ENCODE assay signal across 23 cellular contexts in genomic region chr17:62057696-62058095, GRCh38. TPM values are rescaled to one million over a fixed set of nuclear protein-coding genes. Genes with fewer than 3 reads are reported as not detected.
A peak's percentile ranks its signal among the peaks of the same experiment; 100 is the strongest.
DNase-seq lines count a peak whose midpoint lies in the region; ATAC-seq, FAIRE-seq and TF ChIP-seq lines count a peak whose summit lies in the region.
"Had no signal": no experiment of that assay in that cellular context is flagged by ENCODE, and none has a peak within 500 bp of the region (broad histone marks: within the 10 kb centered on the region; RNA-seq: fewer than 3 reads in every experiment).

No MANE protein-coding gene starts in this region.

- no peak overlapping the region for H3K27ac Mint-ChIP-seq in GM23338
- H3K27ac Mint-ChIP-seq in T-helper 17 cell = peak overlapping the region; percentile 24
- H3K27ac Mint-ChIP-seq: activated naive CD8-positive, alpha-beta T cell treated with anti-CD3 and anti-CD28 coated beads, Interleukin-2, amount 10 ng/mL, durations not matched to agents 7 days and 5 days; stimulated activated memory B cell treated with anti-CD40 and anti-IgM and Interleukin-4, amounts not matched to agents 10 μg/mL and 1 μg/mL and 100 μg/mL, for 72 hours had no signal

- no peaks in the 10 kb centered on the region for H3K27me3 Mint-ChIP-seq in GM23338 (ENCODE audit: insufficient read depth, low read depth, poor library complexity)
- H3K27me3 Mint-ChIP-seq in T-helper 17 cell = no peaks in the 10 kb centered on the region
- H3K27me3 Mint-ChIP-seq: activated naive CD8-positive, alpha-beta T cell treated with anti-CD3 and anti-CD28 coated beads, Interleukin-2, amount 10 ng/mL, durations not matched to agents 7 days and 5 days; stimulated activated memory B cell treated with anti-CD40 and anti-IgM and Interleukin-4, amounts not matched to agents 10 μg/mL and 1 μg/mL and 100 μg/mL, for 72 hours had no signal

- H3K36me3 ChIP-seq in GM23338 (ENCODE audit: insufficient read depth) (peaks cover 13% of the 10 kb centered on the region; the same call in 1 of the 2 replicates), fibroblast of lung (ENCODE audit: control insufficient read depth, insufficient read depth, low read length) (no peaks in the 10 kb centered on the region), psoas muscle (ENCODE audit: insufficient read depth in 1 of 2, low read depth in 1 of 2) (peaks cover 0 to 42% of the 10 kb centered on the region in 2 donors), H7 (replicated peaks; ENCODE audit: control insufficient read depth, insufficient read depth, low read length) (peaks cover 6% of the 10 kb centered on the region)
- H3K36me3 ChIP-seq: ovary had no signal

- no peak overlapping the region for H3K4me3 Mint-ChIP-seq in GM23338
- H3K4me3 Mint-ChIP-seq in T-helper 17 cell = no peak overlapping the region
- H3K4me3 Mint-ChIP-seq: activated naive CD8-positive, alpha-beta T cell treated with anti-CD3 and anti-CD28 coated beads, Interleukin-2, amount 10 ng/mL, durations not matched to agents 7 days and 5 days; stimulated activated memory B cell treated with anti-CD40 and anti-IgM and Interleukin-4, amounts not matched to agents 10 μg/mL and 1 μg/mL and 100 μg/mL, for 72 hours had no signal

- 17 to 30% (median 22%) methylated on average over 1 of the region's 1 CpG for WGBS in psoas muscle, 3 donors

- no peak overlapping the region for H3K9ac ChIP-seq in fibroblast of lung (ENCODE audit: insufficient read depth, low read length)

- H3K4me2 ChIP-seq in GM23338 = no peak overlapping the region
- H3K4me2 ChIP-seq in fibroblast of lung (ENCODE audit: extremely low read depth, insufficient read depth, low read length) = peak overlapping the region; percentile 15

- no peaks in the 10 kb centered on the region for H3K9me2 ChIP-seq in GM23338 (ENCODE audit: insufficient read depth)

- no peak for DNase-seq in GM23338 (ENCODE audit: low spot score)
- DNase-seq in T-helper 17 cell = no peak
- peak in 1 of 2 donors; percentile 8 for DNase-seq in fibroblast of lung (ENCODE audit: low read depth in 2 of 2)
- no peak for DNase-seq in psoas muscle
- DNase-seq in urothelium cell line (ENCODE audit: low spot score) = no peak
- DNase-seq in H7 = no peak
- DNase-seq: activated CD4-positive, alpha-beta T cell treated with anti-CD3 and anti-CD28 coated beads for 1 hour; activated naive CD8-positive, alpha-beta T cell treated with anti-CD3 and anti-CD28 coated beads, Interleukin-2, amount 10 ng/mL, durations not matched to agents 7 days and 5 days; activated T-cell treated with anti-CD3 and anti-CD28 coated beads, Interleukin-2, amount 50 U/mL, for 72 hours; GF-D8; Kasumi-1; lower lobe of right lung; NCI-H1092 treated with DMSO at 0.1 percent for 48 hours; NCI-H2029 treated with DMSO at 0.1 percent for 48 hours; ovary; right lobe of liver had no signal

- H3K79me2 ChIP-seq in GM23338 (replicated peaks; ENCODE audit: insufficient read depth) = peaks cover 100% of the 10 kb centered on the region
- H3K79me2 ChIP-seq in fibroblast of lung (ENCODE audit: control insufficient read depth, insufficient read depth, low read length) = peaks cover 87% of the 10 kb centered on the region

- H4K20me1 ChIP-seq in GM23338 (replicated peaks; ENCODE audit: insufficient read depth) (peaks cover 46% of the 10 kb centered on the region), fibroblast of lung (ENCODE audit: control insufficient read depth, extremely low read depth, insufficient read depth, low read length) (peaks cover 6% of the 10 kb centered on the region)

- no peak for FAIRE-seq in urothelium cell line (lab: Jason Lieb, UNC)
- FAIRE-seq: keratinocyte had no signal

- no peak overlapping the region for H2AFZ ChIP-seq in GM23338
- H2AFZ ChIP-seq in fibroblast of lung (ENCODE audit: low read length) = no peak overlapping the region

- ATAC-seq in GM23338 (no peak), T-helper 17 cell (no peak), psoas muscle (peak in 2 of 4 donors; percentile 38 to 68), HG02885 (IDR thresholded peaks at IDR 0.05; ENCODE audit: poor library complexity, unreplicated experiment) (no peak), GM18861 (IDR thresholded peaks at IDR 0.05; ENCODE audit: unreplicated experiment) (no peak)
- ATAC-seq: activated T-cell treated with anti-CD3 and anti-CD28 coated beads, Interleukin-2, amount 50 U/mL, for 72 hours; gastroesophageal sphincter; lower lobe of right lung; right lobe of liver; stimulated activated memory B cell treated with anti-CD40 and anti-IgM and Interleukin-4, amounts not matched to agents 10 μg/mL and 1 μg/mL and 100 μg/mL, for 72 hours had no signal

- peaks cover 32% of the 10 kb centered on the region for H3K36me3 Mint-ChIP-seq in GM23338 (ENCODE audit: low read depth)
- peaks cover 2% of the 10 kb centered on the region for H3K36me3 Mint-ChIP-seq in T-helper 17 cell (ENCODE audit: low read depth)

- H3K9me3 ChIP-seq in T-helper 17 cell (ENCODE audit: control insufficient read depth, low read length, poor library complexity, severe bottlenecking) (no peaks in the 10 kb centered on the region), fibroblast of lung (ENCODE audit: control insufficient read depth, insufficient read depth, low read depth, low read length) (no peaks in the 10 kb centered on the region), psoas muscle (no peaks in the 10 kb centered on the region)
- H3K9me3 ChIP-seq: gastroesophageal sphincter, lower lobe of right lung, ovary, right lobe of liver, tibial nerve had no signal

- intact Hi-C loops in psoas muscle (cut with DNase I) = loop anchor here in 1 of 2 donors (10.0 kb wide), 1 partner anchor 53 kb away; no protein-coding TSS in a partner anchor

- H3K9me3 Mint-ChIP-seq in GM23338 = no peaks in the 10 kb centered on the region
- H3K9me3 Mint-ChIP-seq: activated naive CD8-positive, alpha-beta T cell treated with anti-CD3 and anti-CD28 coated beads, Interleukin-2, amount 10 ng/mL, durations not matched to agents 7 days and 5 days; activated T-cell treated with anti-CD3 and anti-CD28 coated beads, Interleukin-2, amount 50 U/mL, for 72 hours; stimulated activated memory B cell treated with anti-CD40 and anti-IgM and Interleukin-4, amounts not matched to agents 10 μg/mL and 1 μg/mL and 100 μg/mL, for 72 hours had no signal

- H3K4me3 ChIP-seq in GM23338 (no peak overlapping the region), fibroblast of lung (replicated peaks in 1 of 4; ENCODE audit: control extremely low read depth in 1 of 4, insufficient read depth in 1 of 4, low read depth in 3 of 4, low read length in 4 of 4) (no peak overlapping the region), psoas muscle (peak overlapping the region; percentile 26), H7 (ENCODE audit: insufficient read depth, low read depth, low read length) (no peak overlapping the region)
- H3K4me3 ChIP-seq: gastroesophageal sphincter, lower lobe of right lung, ovary, right lobe of liver, tibial nerve had no signal

- H3K27ac ChIP-seq in GM23338 (ENCODE audit: low read depth) = peak overlapping the region; percentile 2; the same call in 1 of the 2 replicates
- H3K27ac ChIP-seq in fibroblast of lung (ENCODE audit: insufficient read depth, low read length) = no peak overlapping the region
- H3K27ac ChIP-seq in psoas muscle = peak overlapping the region; percentile 56
- H3K27ac ChIP-seq: epithelial cell of prostate, lower lobe of right lung, ovary, right lobe of liver, tibial nerve had no signal

- H3K4me1 ChIP-seq in GM23338 (ENCODE audit: insufficient read depth) = peaks cover 9% of the 10 kb centered on the region
- H3K4me1 ChIP-seq in fibroblast of lung (ENCODE audit: control insufficient read depth, extremely low read depth, insufficient read depth, low read length) = peaks cover 5% of the 10 kb centered on the region
- H3K4me1 ChIP-seq in psoas muscle = peaks cover 66% of the 10 kb centered on the region

- no peaks in the 10 kb centered on the region for H3F3A ChIP-seq in GM23338 (replicated peaks; ENCODE audit: low read depth)

- no peak for TF ChIP-seq CTCF in GM23338 (conservative IDR thresholded peaks at IDR 0.05; ENCODE audit: low read depth in 2 of 2)
- TF ChIP-seq CTCF in fibroblast of lung (conservative IDR thresholded peaks at IDR 0.05 in 1 of 2, IDR thresholded peaks at IDR 0.05 in 1 of 2; ENCODE audit: low read depth in 1 of 2, low read length in 2 of 2) = no peak
- no peak for TF ChIP-seq CTCF in psoas muscle (IDR thresholded peaks at IDR 0.05)

- H3K4me1 Mint-ChIP-seq in GM23338 = peaks cover 26% of the 10 kb centered on the region
- H3K4me1 Mint-ChIP-seq in T-helper 17 cell = peaks cover 38% of the 10 kb centered on the region

- H3K27me3 ChIP-seq in GM23338 (ENCODE audit: insufficient read depth) (no peaks in the 10 kb centered on the region), fibroblast of lung (ENCODE audit: control insufficient read depth, insufficient read depth, low read length) (no peaks in the 10 kb centered on the region), psoas muscle (ENCODE audit: insufficient read depth in 3 of 3, low read length in 2 of 3) (no peaks in the 10 kb centered on the region), H7 (ENCODE audit: control insufficient read depth, insufficient read depth, low read length) (no peaks in the 10 kb centered on the region)
- H3K27me3 ChIP-seq: gastroesophageal sphincter, ovary, right lobe of liver, tibial nerve had no signal

TF ChIP-seq in GM23338, 12 proteins besides CTCF, POLR2A, EP300 and RAD21 (continues in another document):
- TF ChIP-seq ETS1 (IDR thresholded peaks at IDR 0.05) = no peak
- no peak for TF ChIP-seq EZH2phosphoT487 (IDR thresholded peaks at IDR 0.05; ENCODE audit: unreplicated experiment)
- no peak for TF ChIP-seq CREB1 (CRISPR knock-in tag; IDR thresholded peaks at IDR 0.05; ENCODE audit: low read depth)
- no peak for TF ChIP-seq EZH2 (IDR thresholded peaks at IDR 0.05; ENCODE audit: low read depth, unreplicated experiment)
- no peak for TF ChIP-seq ZNF114 (CRISPR knock-in tag; IDR thresholded peaks at IDR 0.05)

RNA-seq across cellular contexts. Expression of gene MED13, which starts 7.4 kb away (rescaled TPM):
- total RNA-seq in GM23338 (2014; rRNA removed; shearing (Covaris generic)) = 45.8 and 47.1 TPM in 2 replicates
- polyA plus RNA-seq in GM23338 (2016; fragmentation: Nextera tagmentation; extraction: Ambion mirVana) (11.8 and 13.0 TPM in 2 replicates), fibroblast of lung (19.4 and 36.2 TPM in 2 replicates), psoas muscle (10 to 100 TPM in 1 of 3 donors, 1 to 10 TPM in 2; 6.6 to 29.0 (median 10.0) TPM)
- total RNA-seq in T-helper 17 cell (10 to 100 TPM; 76.5 to 98.3 TPM), fibroblast of lung (39.0 and 47.1 TPM in 2 replicates), psoas muscle (10 to 100 TPM; 45.1 to 74.4 (median 52.9) TPM)
- 9.9 and 17.4 TPM in 2 replicates for polyA plus RNA-seq in fibroblast of lung (2012)
- 78.3 and 111 TPM in 2 replicates for polyA minus RNA-seq in fibroblast of lung (ENCODE audit: low replicate concordance)
- total RNA-seq in H7 (2014; rRNA removed; shearing (Covaris generic)) = 18.7 and 35.1 TPM in 2 replicates
